29 cellular contexts compared by ENCODE assay signal in genomic region chrX:48749182-48749581, GRCh38. TPM values are rescaled to one million over a fixed set of nuclear protein-coding genes. Genes with fewer than 3 reads are reported as not detected.
DNase-seq lines count a peak whose midpoint lies in the region; ATAC-seq, FAIRE-seq and TF ChIP-seq lines count a peak whose summit lies in the region.
"Had no signal": no experiment of that assay in that cellular context is flagged by ENCODE, and none has a peak within 500 bp of the region (broad histone marks: within the 10 kb centered on the region; RNA-seq: fewer than 3 reads in every experiment).

No MANE protein-coding gene starts in this region.

- H3K36me3 ChIP-seq in HepG2 (replicated peaks in 1 of 2; ENCODE audit: control insufficient read depth in 1 of 2, insufficient read depth in 2 of 2, low read length in 2 of 2) (no peaks in the 10 kb centered on the region), right lobe of liver (no peaks in the 10 kb centered on the region)
- H3K36me3 ChIP-seq: BE2C, BLaER1 had no signal

- H3K4me1 Mint-ChIP-seq in central memory CD8-positive, alpha-beta T cell = peaks cover 6% of the 10 kb centered on the region

- no peaks in the 10 kb centered on the region for H3K27me3 Mint-ChIP-seq in central memory CD8-positive, alpha-beta T cell
- H3K27me3 Mint-ChIP-seq: CD4-positive, alpha-beta memory T cell; CD4-positive, CD25-positive, alpha-beta regulatory T cell had no signal

- POLR2A ChIA-PET in HepG2 (lab: Yijun Ruan, JAX) = interaction anchor here (2.7 kb wide), 1 partner anchor 12 kb away, joined by 12 read pairs; no protein-coding TSS in a partner anchor

- TF ChIP-seq CTCF in HepG2 (CRISPR knock-in tag; IDR thresholded peaks at IDR 0.05) = no peak
- TF ChIP-seq CTCF in right lobe of liver (IDR thresholded peaks at IDR 0.05) = no peak

- no peak for FAIRE-seq in HepG2 (lab: Jason Lieb, UNC)
- FAIRE-seq: GM12878, GM12892, GM18507 had no signal

- no peak overlapping the region for H3K4me3 Mint-ChIP-seq in central memory CD8-positive, alpha-beta T cell
- H3K4me3 Mint-ChIP-seq: CD14-positive monocyte; CD4-positive, alpha-beta memory T cell; CD4-positive, CD25-positive, alpha-beta regulatory T cell; CD8-positive, alpha-beta memory T cell had no signal

- intact Hi-C loops in HepG2 (cut with micrococcal nuclease; ENCODE audit: unreplicated experiment) (no loop called here), right lobe of liver (cut with DNase I) (no loop called here)

- DNase-seq in HepG2 (ENCODE audit: low spot score) = no peak
- DNase-seq in right lobe of liver = no peak
- no peak for DNase-seq in central memory CD8-positive, alpha-beta T cell (ENCODE audit: low spot score in 2 of 2)
- DNase-seq in inferior parietal cortex (ENCODE audit: extremely low spot score) = no peak
- DNase-seq: ACHN; BE2C; C1 segment of cervical spinal cord; CD4-positive, alpha-beta memory T cell; CD4-positive, CD25-positive, alpha-beta regulatory T cell; CD8-positive, alpha-beta memory T cell; COR-L47; DMS 273 treated with DMSO at 0.1 percent for 48 hours; DMS153; DMS53; DMS79; DND-41; EL; GDM1 had no signal

- no peak overlapping the region for H3K4me3 ChIP-seq in HepG2 (replicated peaks in 1 of 3; ENCODE audit: insufficient read depth in 1 of 3, low read depth in 2 of 3, low read length in 3 of 3)
- no peak overlapping the region for H3K4me3 ChIP-seq in right lobe of liver
- H3K4me3 ChIP-seq: BLaER1, GM12878 had no signal

- no peak overlapping the region for H3K9ac ChIP-seq in HepG2 (ENCODE audit: insufficient read depth, low read depth, low read length)
- H3K9ac ChIP-seq: BLaER1 had no signal

- H3K4me1 ChIP-seq in HepG2 (ENCODE audit: insufficient read depth, low read length) = peaks cover 34% of the 10 kb centered on the region
- H3K4me1 ChIP-seq in right lobe of liver = no peaks in the 10 kb centered on the region
- H3K4me1 ChIP-seq: BE2C had no signal

- 55% methylated on average over 4 of the region's 5 CpGs for WGBS in HepG2 (ENCODE audit: low lambda C conversion rate)
- WGBS in right lobe of liver (ENCODE audit: insufficient coverage, low coverage, low lambda C conversion rate, missing lambda C conversion rate) = 63% methylated on average over 5 of the region's 5 CpGs

- H3K79me2 ChIP-seq in HepG2 (ENCODE audit: insufficient read depth, low read length) = no peaks in the 10 kb centered on the region

- no peaks in the 10 kb centered on the region for H3K9me3 ChIP-seq in HepG2 (ENCODE audit: low read length)
- H3K9me3 ChIP-seq in right lobe of liver = no peaks in the 10 kb centered on the region
- H3K9me3 ChIP-seq: BE2C, BLaER1 had no signal

- ATAC-seq in HepG2 (no peak), right lobe of liver (no peak)
- no peak for ATAC-seq in central memory CD8-positive, alpha-beta T cell (replicated peaks; ENCODE audit: extremely low read depth, poor library complexity, severe bottlenecking)
- ATAC-seq: GM12878 had no signal

- in situ Hi-C loops in HepG2 (cut with HindIII; ENCODE audit: extremely low pct_ligation_motif_present, low pct_unique_long_range_greater_than_20kb) = no loop called here

- CTCF ChIA-PET in HepG2 (lab: Yijun Ruan, JAX; ENCODE audit: low intra/inter-chr PET ratio, low total read pairs) = no interaction called here

- H3K36me3 Mint-ChIP-seq in central memory CD8-positive, alpha-beta T cell (ENCODE audit: insufficient read depth) = peaks cover 3% of the 10 kb centered on the region
- H3K36me3 Mint-ChIP-seq: CD14-positive monocyte; CD4-positive, alpha-beta memory T cell; CD4-positive, CD25-positive, alpha-beta regulatory T cell; CD8-positive, alpha-beta memory T cell had no signal

- H3K27ac Mint-ChIP-seq in central memory CD8-positive, alpha-beta T cell (ENCODE audit: low read depth) = peak overlapping the region; percentile 76
- H3K27ac Mint-ChIP-seq: CD14-positive monocyte; CD4-positive, alpha-beta memory T cell; CD4-positive, CD25-positive, alpha-beta regulatory T cell had no signal

- no peak for TF ChIP-seq POLR2A in HepG2 (IDR thresholded peaks at IDR 0.05; ENCODE audit: insufficient read depth in 1 of 2, low read depth in 2 of 2, low read length in 2 of 2)
- TF ChIP-seq POLR2A in right lobe of liver (IDR thresholded peaks at IDR 0.05) = no peak

- TF ChIP-seq RAD21 in HepG2 (CRISPR knock-in tag; IDR thresholded peaks at IDR 0.05) = no peak

- H3K27me3 ChIP-seq in HepG2 (ENCODE audit: control insufficient read depth in 1 of 2, insufficient read depth in 2 of 2, low read length in 2 of 2) (no peaks in the 10 kb centered on the region), right lobe of liver (no peaks in the 10 kb centered on the region)
- H3K27me3 ChIP-seq: BE2C had no signal

- no TSS peak for BruUV-seq in HepG2 (replicated peaks; lab: Mats Ljungman, UMichigan)

- no peak for TF ChIP-seq EP300 in HepG2 (IDR thresholded peaks at IDR 0.05; ENCODE audit: low read depth in 2 of 2, low read length in 2 of 2)
- no peak for TF ChIP-seq EP300 in HepG2 (CRISPR knock-in tag; IDR thresholded peaks at IDR 0.05; ENCODE audit: borderline replicate concordance)

- no peaks in the 10 kb centered on the region for H4K20me1 ChIP-seq in HepG2 (ENCODE audit: insufficient read depth, low read length)
- H4K20me1 ChIP-seq: BLaER1 had no signal

- no peaks in the 10 kb centered on the region for H3K9me3 Mint-ChIP-seq in central memory CD8-positive, alpha-beta T cell
- H3K9me3 Mint-ChIP-seq: CD4-positive, alpha-beta memory T cell; CD4-positive, CD25-positive, alpha-beta regulatory T cell; CD8-positive, alpha-beta memory T cell had no signal

- H2AFZ ChIP-seq in HepG2 (ENCODE audit: low read length) = no peak overlapping the region

- H3K4me2 ChIP-seq in HepG2 (ENCODE audit: low read depth, low read length) = no peak overlapping the region
- H3K4me2 ChIP-seq: BLaER1 had no signal

- H3K27ac ChIP-seq in HepG2 (ENCODE audit: extremely low read length, insufficient read depth, low read length) (no peak overlapping the region), right lobe of liver (no peak overlapping the region)
- H3K27ac ChIP-seq: 22Rv1, BLaER1 had no signal

RNA-seq across cellular contexts. Expression of gene GLOD5, which starts 12.4 kb away (rescaled TPM):
- total RNA-seq in HepG2 (2016; rRNA removed; fragmentation: Illumina TruSeq; extraction: Trizol) (0.73 and 0.93 TPM in 2 replicates), right lobe of liver (1 to 10 TPM in 5 of 6 experiments, under 1 TPM in 1; 0.98 to 4.1 (median 2.9) TPM)
- 0.61 and 0.97 TPM in 2 replicates for total RNA-seq in HepG2 (2016; cell fraction: cytosol; rRNA removed; fragmentation: Illumina TruSeq; extraction: Trizol; ENCODE audit: low read depth)
- 0.71 and 1.2 TPM in 2 replicates for total RNA-seq in HepG2 (2016; cell fraction: insoluble cytoplasmic fraction; rRNA removed; fragmentation: Illumina TruSeq; extraction: Trizol)
- 0.68 and 0.79 TPM in 2 replicates for total RNA-seq in HepG2 (2016; cell fraction: membrane; rRNA removed; fragmentation: Illumina TruSeq; extraction: Trizol)
- not detected in 2 replicates for total RNA-seq in HepG2 (2016; cell fraction: nucleus; rRNA removed; fragmentation: Illumina TruSeq; extraction: Trizol)
- polyA plus RNA-seq in HepG2 (2011; rRNA removed) = 1.3 and 1.5 TPM in 2 replicates
- polyA plus RNA-seq in HepG2 (2011; cell fraction: cytosol; rRNA removed) = 1.1 and 1.3 TPM in 2 replicates
- polyA plus RNA-seq in HepG2 (2011; cell fraction: nucleus; rRNA removed) = 0.50 TPM in 1 of 2 replicates, not detected in the other
- 0.79 and 1.2 TPM in 2 replicates for polyA plus RNA-seq in HepG2 (2012)
- 0.68 and 1.3 TPM in 2 replicates for polyA plus RNA-seq in HepG2 (2016; cell fraction: cytosol; fragmentation: Illumina TruSeq; extraction: Trizol; ENCODE audit: low read depth)
- polyA plus RNA-seq in HepG2 (2016; cell fraction: insoluble cytoplasmic fraction; fragmentation: Illumina TruSeq; extraction: Trizol; ENCODE audit: low read depth) = 1.7 and 2.6 TPM in 2 replicates
- 0.88 TPM in 2 replicates for polyA plus RNA-seq in HepG2 (2016; cell fraction: membrane; fragmentation: Illumina TruSeq; extraction: Trizol; ENCODE audit: low read depth)
- polyA plus RNA-seq in HepG2 (2016; cell fraction: nucleus; fragmentation: Illumina TruSeq; extraction: Trizol; ENCODE audit: insufficient read depth, low read depth) = 1.2 TPM in 1 of 2 replicates, not detected in the other
- polyA minus RNA-seq in HepG2 (2011; rRNA and poly(A)+ RNA removed; ENCODE audit: low replicate concordance) = 2.3 TPM in 1 of 2 replicates, not detected in the other
- polyA minus RNA-seq in HepG2 (2011; cell fraction: cytosol; rRNA and poly(A)+ RNA removed) = not detected in 2 replicates
- polyA minus RNA-seq in HepG2 (2011; cell fraction: nucleus; rRNA and poly(A)+ RNA removed) = not detected in 2 replicates
- total RNA-seq: A172; A673; CD4-positive, alpha-beta memory T cell; CD4-positive, CD25-positive, alpha-beta regulatory T cell; CD8-positive, alpha-beta memory T cell; Daoy; G401; GM12878 had no signal
- polyA plus RNA-seq: AG04450; CD14-positive monocyte; CD4-positive, alpha-beta memory T cell; CD4-positive, CD25-positive, alpha-beta regulatory T cell; CD8-positive, alpha-beta memory T cell; GM12878 had no signal

RNA-seq across cellular contexts. Expression of gene GATA1, which starts 37.2 kb away (rescaled TPM):
- total RNA-seq in HepG2 (2016; rRNA removed; fragmentation: Illumina TruSeq; extraction: Trizol) = 0.13 TPM in 1 of 2 replicates, not detected in the other
- total RNA-seq in HepG2 (2016; cell fraction: cytosol; rRNA removed; fragmentation: Illumina TruSeq; extraction: Trizol; ENCODE audit: low read depth) = not detected in 2 replicates
- total RNA-seq in HepG2 (2016; cell fraction: insoluble cytoplasmic fraction; rRNA removed; fragmentation: Illumina TruSeq; extraction: Trizol) = 0.13 and 0.16 TPM in 2 replicates
- not detected in 2 replicates for total RNA-seq in HepG2 (2016; cell fraction: membrane; rRNA removed; fragmentation: Illumina TruSeq; extraction: Trizol)
- not detected in 2 replicates for total RNA-seq in HepG2 (2016; cell fraction: nucleus; rRNA removed; fragmentation: Illumina TruSeq; extraction: Trizol)
- 0.05 TPM in 1 of 2 replicates, not detected in the other for polyA plus RNA-seq in HepG2 (2011; rRNA removed)
- polyA plus RNA-seq in HepG2 (2011; cell fraction: cytosol; rRNA removed) = 0.08 TPM in 1 of 2 replicates, not detected in the other
- not detected in 2 replicates for polyA plus RNA-seq in HepG2 (2011; cell fraction: nucleus; rRNA removed)
- polyA plus RNA-seq in HepG2 (2012) = not detected in 2 replicates
- not detected in 2 replicates for polyA plus RNA-seq in HepG2 (2016; cell fraction: cytosol; fragmentation: Illumina TruSeq; extraction: Trizol; ENCODE audit: low read depth)
- 0.31 TPM in 1 of 2 replicates, not detected in the other for polyA plus RNA-seq in HepG2 (2016; cell fraction: insoluble cytoplasmic fraction; fragmentation: Illumina TruSeq; extraction: Trizol; ENCODE audit: low read depth)
- polyA plus RNA-seq in HepG2 (2016; cell fraction: membrane; fragmentation: Illumina TruSeq; extraction: Trizol; ENCODE audit: low read depth) = not detected in 2 replicates
- polyA plus RNA-seq in HepG2 (2016; cell fraction: nucleus; fragmentation: Illumina TruSeq; extraction: Trizol; ENCODE audit: insufficient read depth, low read depth) = not detected in 2 replicates
- polyA minus RNA-seq in HepG2 (2011; rRNA and poly(A)+ RNA removed; ENCODE audit: low replicate concordance) = 0.37 and 0.38 TPM in 2 replicates
- polyA minus RNA-seq in HepG2 (2011; cell fraction: cytosol; rRNA and poly(A)+ RNA removed) = not detected in 2 replicates
- not detected in 2 replicates for polyA minus RNA-seq in HepG2 (2011; cell fraction: nucleus; rRNA and poly(A)+ RNA removed)
- 1 to 10 TPM in 1 of 6 experiments, under 1 TPM in 1, not detected in 4; 0.37 to 1.2 TPM for total RNA-seq in right lobe of liver
- total RNA-seq: A172; A673; CD4-positive, alpha-beta memory T cell; CD8-positive, alpha-beta memory T cell; Daoy; G401 had no signal
- polyA plus RNA-seq: AG04450; CD14-positive monocyte; CD4-positive, alpha-beta memory T cell; CD4-positive, CD25-positive, alpha-beta regulatory T cell; CD8-positive, alpha-beta memory T cell had no signal

RNA-seq across cellular contexts. Expression of gene SUV39H1, which starts 52.6 kb away (rescaled TPM):
- total RNA-seq in HepG2 (2016; rRNA removed; fragmentation: Illumina TruSeq; extraction: Trizol) = 9.9 and 10.1 TPM in 2 replicates
- 1.2 and 1.6 TPM in 2 replicates for total RNA-seq in HepG2 (2016; cell fraction: cytosol; rRNA removed; fragmentation: Illumina TruSeq; extraction: Trizol; ENCODE audit: low read depth)
- 9.2 and 10.1 TPM in 2 replicates for total RNA-seq in HepG2 (2016; cell fraction: insoluble cytoplasmic fraction; rRNA removed; fragmentation: Illumina TruSeq; extraction: Trizol)
- 5.1 and 5.5 TPM in 2 replicates for total RNA-seq in HepG2 (2016; cell fraction: membrane; rRNA removed; fragmentation: Illumina TruSeq; extraction: Trizol)
- 7.0 and 7.4 TPM in 2 replicates for total RNA-seq in HepG2 (2016; cell fraction: nucleus; rRNA removed; fragmentation: Illumina TruSeq; extraction: Trizol)
- 3.2 and 5.2 TPM in 2 replicates for polyA plus RNA-seq in HepG2 (2011; rRNA removed)
- 2.8 and 5.0 TPM in 2 replicates for polyA plus RNA-seq in HepG2 (2011; cell fraction: cytosol; rRNA removed)
- polyA plus RNA-seq in HepG2 (2011; cell fraction: nucleus; rRNA removed) = 5.5 and 9.7 TPM in 2 replicates
- polyA plus RNA-seq in HepG2 (2012) = 2.7 and 4.7 TPM in 2 replicates
- 1.3 and 1.5 TPM in 2 replicates for polyA plus RNA-seq in HepG2 (2016; cell fraction: cytosol; fragmentation: Illumina TruSeq; extraction: Trizol; ENCODE audit: low read depth)
- 8.6 and 12.5 TPM in 2 replicates for polyA plus RNA-seq in HepG2 (2016; cell fraction: insoluble cytoplasmic fraction; fragmentation: Illumina TruSeq; extraction: Trizol; ENCODE audit: low read depth)
- polyA plus RNA-seq in HepG2 (2016; cell fraction: membrane; fragmentation: Illumina TruSeq; extraction: Trizol; ENCODE audit: low read depth) = 3.6 and 3.7 TPM in 2 replicates
- 13.6 and 14.6 TPM in 2 replicates for polyA plus RNA-seq in HepG2 (2016; cell fraction: nucleus; fragmentation: Illumina TruSeq; extraction: Trizol; ENCODE audit: insufficient read depth, low read depth)
- polyA minus RNA-seq in HepG2 (2011; rRNA and poly(A)+ RNA removed; ENCODE audit: low replicate concordance) = 9.3 and 68.5 TPM in 2 replicates
- 3.1 and 5.0 TPM in 2 replicates for polyA minus RNA-seq in HepG2 (2011; cell fraction: cytosol; rRNA and poly(A)+ RNA removed)
- 3.9 and 4.2 TPM in 2 replicates for polyA minus RNA-seq in HepG2 (2011; cell fraction: nucleus; rRNA and poly(A)+ RNA removed)
- 10 to 100 TPM in 1 of 6 experiments, 1 to 10 TPM in 5; 2.2 to 10.8 (median 3.5) TPM for total RNA-seq in right lobe of liver

RNA-seq across cellular contexts. Expression of gene HDAC6, which starts 52.7 kb away (rescaled TPM):
- total RNA-seq in HepG2 (2016; rRNA removed; fragmentation: Illumina TruSeq; extraction: Trizol) (57.8 and 80.4 TPM in 2 replicates), right lobe of liver (100 to 1,000 TPM in 5 of 6 experiments, 10 to 100 TPM in 1; 84.4 to 173 (median 136) TPM)
- 16.4 and 18.7 TPM in 2 replicates for total RNA-seq in HepG2 (2016; cell fraction: cytosol; rRNA removed; fragmentation: Illumina TruSeq; extraction: Trizol; ENCODE audit: low read depth)
- total RNA-seq in HepG2 (2016; cell fraction: insoluble cytoplasmic fraction; rRNA removed; fragmentation: Illumina TruSeq; extraction: Trizol) = 47.7 and 77.8 TPM in 2 replicates
- total RNA-seq in HepG2 (2016; cell fraction: membrane; rRNA removed; fragmentation: Illumina TruSeq; extraction: Trizol) = 22.7 and 25.7 TPM in 2 replicates
- 85.5 and 102 TPM in 2 replicates for total RNA-seq in HepG2 (2016; cell fraction: nucleus; rRNA removed; fragmentation: Illumina TruSeq; extraction: Trizol)
- polyA plus RNA-seq in HepG2 (2011; rRNA removed) = 93.6 and 113 TPM in 2 replicates
- polyA plus RNA-seq in HepG2 (2011; cell fraction: cytosol; rRNA removed) = 28.6 and 29.0 TPM in 2 replicates
- 538 and 699 TPM in 2 replicates for polyA plus RNA-seq in HepG2 (2011; cell fraction: nucleus; rRNA removed)
- 97.4 and 102 TPM in 2 replicates for polyA plus RNA-seq in HepG2 (2012)
- polyA plus RNA-seq in HepG2 (2016; cell fraction: cytosol; fragmentation: Illumina TruSeq; extraction: Trizol; ENCODE audit: low read depth) = 8.7 and 10.0 TPM in 2 replicates
- polyA plus RNA-seq in HepG2 (2016; cell fraction: insoluble cytoplasmic fraction; fragmentation: Illumina TruSeq; extraction: Trizol; ENCODE audit: low read depth) = 42.5 and 59.2 TPM in 2 replicates
- 17.0 and 17.4 TPM in 2 replicates for polyA plus RNA-seq in HepG2 (2016; cell fraction: membrane; fragmentation: Illumina TruSeq; extraction: Trizol; ENCODE audit: low read depth)
- 255 and 257 TPM in 2 replicates for polyA plus RNA-seq in HepG2 (2016; cell fraction: nucleus; fragmentation: Illumina TruSeq; extraction: Trizol; ENCODE audit: insufficient read depth, low read depth)
- polyA minus RNA-seq in HepG2 (2011; rRNA and poly(A)+ RNA removed; ENCODE audit: low replicate concordance) = 48.3 and 102 TPM in 2 replicates
- 29.5 and 40.0 TPM in 2 replicates for polyA minus RNA-seq in HepG2 (2011; cell fraction: cytosol; rRNA and poly(A)+ RNA removed)
- polyA minus RNA-seq in HepG2 (2011; cell fraction: nucleus; rRNA and poly(A)+ RNA removed) = 90.8 and 96.6 TPM in 2 replicates
